Comparison of ENCODE assay signal across 22 cellular contexts in the genomic region with DNA sequence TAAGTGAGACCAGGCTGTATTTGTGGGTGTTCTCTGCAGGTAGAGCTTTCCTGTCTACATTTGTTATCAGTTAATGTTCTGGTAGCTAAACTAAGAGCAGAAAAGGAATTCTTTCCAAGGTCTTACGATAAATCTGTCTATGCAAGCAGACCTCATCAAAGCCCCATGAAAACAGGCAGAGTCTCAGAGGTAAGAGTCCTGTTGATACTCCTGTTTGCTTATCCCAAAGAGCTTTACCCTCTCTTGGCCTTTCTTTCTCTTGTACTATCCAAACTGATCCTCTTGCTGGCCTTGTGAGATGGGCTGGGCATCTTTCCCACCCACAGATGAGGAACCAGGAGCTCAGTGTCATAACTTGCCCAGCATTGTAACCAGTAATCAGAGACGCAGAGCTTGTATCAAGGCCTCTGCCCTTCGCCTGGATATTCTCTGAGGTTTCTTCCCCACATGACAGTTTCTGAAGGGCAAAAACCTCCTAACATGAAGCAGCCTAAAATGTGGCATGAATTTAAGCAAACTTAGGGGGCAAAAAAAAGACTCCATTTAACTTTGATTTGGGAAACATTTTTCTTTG. TPM values are rescaled to one million over a fixed set of nuclear protein-coding genes. Genes with fewer than 3 reads are reported as not detected.
DNase-seq lines count a peak whose midpoint lies in the region; ATAC-seq, FAIRE-seq and TF ChIP-seq lines count a peak whose summit lies in the region.
"Had no signal": no experiment of that assay in that cellular context is flagged by ENCODE, and none has a peak within 500 bp of the region (broad histone marks: within the 10 kb centered on the region; RNA-seq: fewer than 3 reads in every experiment).

No MANE protein-coding gene starts in this region.

- H2BK15ac ChIP-seq in mesendoderm (replicated peaks; ENCODE audit: low read depth), result no peak overlapping the region

- TF ChIP-seq RAD21 in GM12878 (IDR thresholded peaks at IDR 0.05; ENCODE audit: insufficient read depth, low read depth, low read length), result no peak

- no peaks in the 10 kb centered on the region; the same call in 2 of the 3 replicates for H3K9me3 ChIP-seq in GM12878 (replicated peaks; ENCODE audit: control insufficient read depth, insufficient read depth, low read length)
- H3K9me3 ChIP-seq in upper lobe of right lung, result no peaks in the 10 kb centered on the region

- no peak overlapping the region for H2AK5ac ChIP-seq in mesendoderm (ENCODE audit: low read length)

- no peak overlapping the region for H4K5ac ChIP-seq in mesendoderm (ENCODE audit: low read length)

- no TSS peak for BruUV-seq in GM12878 (replicated peaks; lab: Mats Ljungman, UMichigan)

- no peak overlapping the region for H3K18ac ChIP-seq in mesendoderm (ENCODE audit: low read length)

- H3K27ac ChIP-seq in GM12878 (ENCODE audit: control insufficient read depth, insufficient read depth), result peak overlapping the region; percentile 58
- no peak overlapping the region for H3K27ac ChIP-seq in mesendoderm (ENCODE audit: low read depth, low read length)
- no peak overlapping the region for H3K27ac ChIP-seq in upper lobe of right lung

- H3K9ac ChIP-seq in GM12878 (ENCODE audit: control insufficient read depth, insufficient read depth, low read length), result no peak overlapping the region
- no peak overlapping the region for H3K9ac ChIP-seq in mesendoderm (ENCODE audit: low read length)

- H3K4ac ChIP-seq in mesendoderm (ENCODE audit: low read depth, low read length), result peak overlapping the region; percentile 43

- no peak for FAIRE-seq in GM12878 (lab: Jason Lieb, UNC)
- FAIRE-seq: RCC 7860 had no signal

- peak overlapping the region; percentile 27 for H3K27ac Mint-ChIP-seq in activated T-cell treated with anti-CD3 and anti-CD28 coated beads, Interleukin-2, amount 50 U/mL, for 24 hours
- no peak overlapping the region for H3K27ac Mint-ChIP-seq in activated T-cell treated with anti-CD3 and anti-CD28 coated beads, Interleukin-2, amount 50 U/mL, for 72 hours
- H3K27ac Mint-ChIP-seq: memory B cell had no signal

- POLR2A ChIA-PET in GM12878 (lab: Charles Lee), result interaction anchor here (0.7 to 1.6 kb wide), 3 partner anchors 14 to 27 kb away, joined by 3 to 5 read pairs (median 4); no protein-coding TSS in a partner anchor

- H3K4me1 Mint-ChIP-seq in activated T-cell treated with anti-CD3 and anti-CD28 coated beads, Interleukin-2, amount 50 U/mL, for 24 hours (ENCODE audit: low read depth), result peaks cover 56% of the 10 kb centered on the region
- peaks cover 59% of the 10 kb centered on the region for H3K4me1 Mint-ChIP-seq in activated T-cell treated with anti-CD3 and anti-CD28 coated beads, Interleukin-2, amount 50 U/mL, for 72 hours (ENCODE audit: low read depth)

- no peak overlapping the region for H4K8ac ChIP-seq in mesendoderm (ENCODE audit: low read depth, low read length)

- H3K79me1 ChIP-seq in mesendoderm (ENCODE audit: low read length), result no peaks in the 10 kb centered on the region

- H3K23ac ChIP-seq in mesendoderm (ENCODE audit: low read length), result no peak overlapping the region

- H3K4me2 ChIP-seq in GM12878 (ENCODE audit: control insufficient read depth, insufficient read depth) (peak overlapping the region; percentile 64; the same call in 1 of the 2 replicates), mesendoderm (ENCODE audit: low read length) (no peak overlapping the region)

- no peak overlapping the region for H3K4me3 Mint-ChIP-seq in activated T-cell treated with anti-CD3 and anti-CD28 coated beads, Interleukin-2, amount 50 U/mL, for 24 hours
- H3K4me3 Mint-ChIP-seq in activated T-cell treated with anti-CD3 and anti-CD28 coated beads, Interleukin-2, amount 50 U/mL, for 72 hours, result no peak overlapping the region
- H3K4me3 Mint-ChIP-seq: memory B cell had no signal

- no peaks in the 10 kb centered on the region for H3K27me3 ChIP-seq in GM12878 (replicated peaks in 1 of 2; ENCODE audit: control insufficient read depth in 2 of 2, insufficient read depth in 2 of 2, low read length in 1 of 2)
- no peaks in the 10 kb centered on the region for H3K27me3 ChIP-seq in mesendoderm (ENCODE audit: insufficient read depth, low read length, poor library complexity)
- no peaks in the 10 kb centered on the region for H3K27me3 ChIP-seq in upper lobe of right lung

- no peak overlapping the region for H2AFZ ChIP-seq in GM12878 (ENCODE audit: control insufficient read depth, low read depth, low read length)

- ATAC-seq in activated T-cell treated with anti-CD3 and anti-CD28 coated beads, Interleukin-2, amount 50 U/mL, for 72 hours (replicated peaks in 1 of 2), result no peak
- ATAC-seq in GM12878, result no peak
- ATAC-seq in upper lobe of right lung, result peak; percentile 72
- ATAC-seq in GM21576 (IDR thresholded peaks at IDR 0.05; ENCODE audit: unreplicated experiment), result no peak
- no peak for ATAC-seq in SK-N-SH treated with all-trans-retinoic acid at 6 μM for 48 hours

- in situ Hi-C loops in GM12878 (cut with MboI), result no loop called here

- 92% methylated on average over 3 of the region's 3 CpGs for WGBS in GM12878 (ENCODE audit: insufficient coverage, insufficient replicate concordance, low lambda C conversion rate, missing lambda C conversion rate)
- WGBS in mesendoderm (ENCODE audit: extremely low coverage, insufficient coverage, low lambda C conversion rate), result no CpG with 5 or more reads among the region's 3 CpGs

- no peak for TF ChIP-seq CTCF in GM12878 (IDR thresholded peaks at IDR 0.05 in 2 of 3, conservative IDR thresholded peaks at IDR 0.05 in 1 of 3; ENCODE audit: control insufficient read depth in 2 of 3, extremely low read depth in 1 of 3, insufficient read depth in 1 of 3, low read depth in 3 of 3, low read length in 3 of 3)
- no peak for TF ChIP-seq CTCF in upper lobe of right lung (IDR thresholded peaks at IDR 0.05)

- H3K4me3 ChIP-seq in GM12878 (no peak overlapping the region), mesendoderm (ENCODE audit: low read length) (no peak overlapping the region), upper lobe of right lung (no peak overlapping the region)
- H3K4me3 ChIP-seq: skin epidermis had no signal

- TF ChIP-seq POLR2A in GM12878 (IDR thresholded peaks at IDR 0.05; ENCODE audit: low read depth, low read length), result no peak

- H3K79me2 ChIP-seq in GM12878 (ENCODE audit: control insufficient read depth, insufficient read depth, low read length), result no peaks in the 10 kb centered on the region
- H3K79me2 ChIP-seq in mesendoderm (ENCODE audit: control insufficient read depth, insufficient read depth, low read length), result no peaks in the 10 kb centered on the region

- no peaks in the 10 kb centered on the region; a peak in 1 of 4 replicates for H3K36me3 ChIP-seq in GM12878 (ENCODE audit: control insufficient read depth in 2 of 2, insufficient read depth in 2 of 2, low read length in 1 of 2)
- no peaks in the 10 kb centered on the region for H3K36me3 ChIP-seq in mesendoderm (ENCODE audit: control insufficient read depth, insufficient read depth, low read length)
- no peaks in the 10 kb centered on the region for H3K36me3 ChIP-seq in upper lobe of right lung

- H3K56ac ChIP-seq in mesendoderm (ENCODE audit: low read length), result no peak overlapping the region

- no peaks in the 10 kb centered on the region for H3K27me3 Mint-ChIP-seq in activated T-cell treated with anti-CD3 and anti-CD28 coated beads, Interleukin-2, amount 50 U/mL, for 24 hours
- no peaks in the 10 kb centered on the region for H3K27me3 Mint-ChIP-seq in activated T-cell treated with anti-CD3 and anti-CD28 coated beads, Interleukin-2, amount 50 U/mL, for 72 hours (ENCODE audit: low read depth)
- H3K27me3 Mint-ChIP-seq: memory B cell had no signal

- H2BK5ac ChIP-seq in mesendoderm (ENCODE audit: low read length), result no peak overlapping the region

- H3K9me3 Mint-ChIP-seq in activated T-cell treated with anti-CD3 and anti-CD28 coated beads, Interleukin-2, amount 50 U/mL, for 24 hours, result peaks cover 2% of the 10 kb centered on the region
- H3K9me3 Mint-ChIP-seq in activated T-cell treated with anti-CD3 and anti-CD28 coated beads, Interleukin-2, amount 50 U/mL, for 72 hours, result peaks cover 0 to 2% of the 10 kb centered on the region in 2 donors
- H3K9me3 Mint-ChIP-seq: memory B cell; stimulated activated effector memory CD8-positive, alpha-beta T cell treated with anti-CD3 and anti-CD28 coated beads, Interleukin-12 subunit alpha, Interleukin-12 subunit beta, amount 100 ng/mL, for 72 hours had no signal

- H3K36me3 Mint-ChIP-seq in activated T-cell treated with anti-CD3 and anti-CD28 coated beads, Interleukin-2, amount 50 U/mL, for 24 hours (ENCODE audit: low read depth), result no peaks in the 10 kb centered on the region
- H3K36me3 Mint-ChIP-seq in activated T-cell treated with anti-CD3 and anti-CD28 coated beads, Interleukin-2, amount 50 U/mL, for 72 hours (ENCODE audit: insufficient read depth in 2 of 2), result peaks cover 3 to 11% of the 10 kb centered on the region in 2 donors
- H3K36me3 Mint-ChIP-seq: stimulated activated effector memory CD8-positive, alpha-beta T cell treated with anti-CD3 and anti-CD28 coated beads, Interleukin-12 subunit alpha, Interleukin-12 subunit beta, amount 100 ng/mL, for 72 hours had no signal

- intact Hi-C loops in GM12878 (cut with micrococcal nuclease; ENCODE audit: unreplicated experiment) (no loop called here), upper lobe of right lung (cut with DNase I) (no loop called here)

- SMC1A ChIA-PET in GM12878 (lab: Charles Lee; ENCODE audit: uncharacterized antibody, unreplicated experiment), result interaction anchor here (0.7 to 12.2 kb wide), 6 partner anchors 16 to 399 kb away, joined by 3 to 160 read pairs (median 4); no protein-coding TSS in a partner anchor

- DNase-seq in activated T-cell treated with anti-CD3 and anti-CD28 coated beads, Interleukin-2, amount 50 U/mL, for 24 hours, result no peak
- no peak for DNase-seq in activated T-cell treated with anti-CD3 and anti-CD28 coated beads, Interleukin-2, amount 50 U/mL, for 72 hours
- DNase-seq in GM12878 (ENCODE audit: low read depth, low spot score) (no peak), mesendoderm (no peak), upper lobe of right lung (no peak), SIG-M5 treated with dmso at 0.1 percent for 504 hours (lab: John Stamatoyannopoulos, UW; ENCODE audit: unreplicated experiment) (no peak)
- DNase-seq: ACHN; activated CD4-positive, alpha-beta T cell treated with anti-CD3 and anti-CD28 coated beads, Interleukin-2, amount 50 U/mL, for 1 hour; activated T-cell treated with anti-CD3 and anti-CD28 coated beads, Interleukin-2, amount 50 U/mL, for 1 hour; central memory CD4-positive, alpha-beta T cell; COR-L47; HCEC 1CT; MM.1S; NCI-H526 treated with DMSO at 0.1 percent for 48 hours had no signal

- RAD21 ChIA-PET in GM12878 (lab: Charles Lee; ENCODE audit: unreplicated experiment), result interaction anchor here (0.8 to 1.3 kb wide), 5 partner anchors 13 to 40 kb away, joined by 3 read pairs; no protein-coding TSS in a partner anchor

- CTCF ChIA-PET in GM12878 (lab: Yijun Ruan, JAX), result interaction anchor here (0.6 to 2.3 kb wide), 6 partner anchors 10 to 494 kb away, joined by 3 to 9 read pairs (median 4); no protein-coding TSS in a partner anchor

- H3K4me1 ChIP-seq in GM12878 (ENCODE audit: control insufficient read depth, insufficient read depth, low read length), result peaks cover 66% of the 10 kb centered on the region
- H3K4me1 ChIP-seq in mesendoderm (ENCODE audit: control insufficient read depth, low read depth, low read length), result peaks cover 8% of the 10 kb centered on the region
- no peaks in the 10 kb centered on the region for H3K4me1 ChIP-seq in upper lobe of right lung

- H4K20me1 ChIP-seq in GM12878 (ENCODE audit: control insufficient read depth, insufficient read depth), result no peaks in the 10 kb centered on the region

- no peak overlapping the region for H2BK120ac ChIP-seq in mesendoderm (ENCODE audit: low read depth, low read length)

- no peak for TF ChIP-seq EP300 in GM12878 (IDR thresholded peaks at IDR 0.05; ENCODE audit: borderline replicate concordance in 1 of 2, control insufficient read depth in 1 of 2, low read depth in 2 of 2, low read length in 2 of 2)

RNA-seq across cellular contexts. Expression of gene PRKACG, which starts 33.5 kb away (rescaled TPM):
- total RNA-seq in activated T-cell treated with anti-CD3 and anti-CD28 coated beads, Interleukin-2, amount 50 U/mL, for 72 hours, result not detected
- total RNA-seq in GM12878 (2013; cell fraction: nucleolus; rRNA removed), result not detected in 2 replicates
- not detected in 2 replicates for total RNA-seq in GM12878 (2014; rRNA removed)
- total RNA-seq in GM12878 (2014; rRNA removed; fragmentation: Illumina TruSeq; extraction: Trizol), result not detected in 2 replicates
- not detected in 2 replicates for total RNA-seq in GM12878 (2021)
- polyA plus RNA-seq in GM12878 (2011; ENCODE audit: low read depth), result not detected
- not detected in 2 replicates for polyA plus RNA-seq in GM12878 (2011; rRNA removed)
- polyA plus RNA-seq in GM12878 (2011; cell fraction: cytosol; rRNA removed), result not detected in 2 replicates
- not detected in 2 replicates for polyA plus RNA-seq in GM12878 (2011; cell fraction: nucleus; rRNA removed)
- not detected in 2 replicates for polyA plus RNA-seq in GM12878 (2012)
- not detected in 2 replicates for polyA plus RNA-seq in GM12878 (2014; fragmentation: Illumina TruSeq; extraction: Trizol)
- not detected for polyA plus RNA-seq in GM12878 (2014; fragmentation: Nextera tagmentation; extraction: Ambion mirVana)
- not detected in 2 replicates for polyA plus RNA-seq in GM12878 (2014; rRNA removed)
- not detected for polyA plus RNA-seq in GM12878 (2016; fragmentation: Nextera tagmentation; extraction: Ambion mirVana)
- not detected in 2 replicates for polyA minus RNA-seq in GM12878 (2011; rRNA and poly(A)+ RNA removed)
- polyA minus RNA-seq in GM12878 (2011; cell fraction: cytosol; rRNA and poly(A)+ RNA removed), result not detected in 2 replicates
- not detected in 2 replicates for polyA minus RNA-seq in GM12878 (2011; cell fraction: nucleus; rRNA and poly(A)+ RNA removed)
- not detected for polyA plus RNA-seq in mesendoderm (2013, experiment 1 of 2)
- not detected for polyA plus RNA-seq in mesendoderm (2013, experiment 2 of 2)
- total RNA-seq in upper lobe of right lung, result not detected
- total RNA-seq: fibroblast of villous mesenchyme, ureter had no signal

RNA-seq across cellular contexts. Expression of gene FXN, which starts 55.1 kb away (rescaled TPM):
- 10 to 100 TPM; 14.6 to 18.6 TPM for total RNA-seq in activated T-cell treated with anti-CD3 and anti-CD28 coated beads, Interleukin-2, amount 50 U/mL, for 72 hours
- 14.3 and 16.1 TPM in 2 replicates for total RNA-seq in GM12878 (2013; cell fraction: nucleolus; rRNA removed)
- total RNA-seq in GM12878 (2014; rRNA removed) (7.3 and 8.9 TPM in 2 replicates), GM12878 (2014; rRNA removed; fragmentation: Illumina TruSeq; extraction: Trizol) (15.7 and 16.9 TPM in 2 replicates), GM12878 (2021) (20.6 and 23.8 TPM in 2 replicates), upper lobe of right lung (12.4 TPM)
- polyA plus RNA-seq in GM12878 (2011; ENCODE audit: low read depth), result 21.3 TPM
- polyA plus RNA-seq in GM12878 (2011; rRNA removed) (26.4 and 28.8 TPM in 2 replicates), GM12878 (2014; fragmentation: Illumina TruSeq; extraction: Trizol) (32.6 and 39.8 TPM in 2 replicates), GM12878 (2014; fragmentation: Nextera tagmentation; extraction: Ambion mirVana) (10 to 100 TPM; 21.0 to 22.3 TPM), GM12878 (2014; rRNA removed) (21.4 and 22.5 TPM in 2 replicates), GM12878 (2016; fragmentation: Nextera tagmentation; extraction: Ambion mirVana) (10 to 100 TPM; 72.0 to 78.0 TPM)
- 26.9 and 36.4 TPM in 2 replicates for polyA plus RNA-seq in GM12878 (2011; cell fraction: cytosol; rRNA removed)
- 11.1 and 13.8 TPM in 2 replicates for polyA plus RNA-seq in GM12878 (2011; cell fraction: nucleus; rRNA removed)
- 14.4 and 15.5 TPM in 2 replicates for polyA plus RNA-seq in GM12878 (2012)
- 13.9 and 15.4 TPM in 2 replicates for polyA minus RNA-seq in GM12878 (2011; rRNA and poly(A)+ RNA removed)
- 2.9 and 10.1 TPM in 2 replicates for polyA minus RNA-seq in GM12878 (2011; cell fraction: cytosol; rRNA and poly(A)+ RNA removed)
- polyA minus RNA-seq in GM12878 (2011; cell fraction: nucleus; rRNA and poly(A)+ RNA removed), result 1.8 and 4.9 TPM in 2 replicates
- 53.1 TPM for polyA plus RNA-seq in mesendoderm (2013, experiment 1 of 2)
- polyA plus RNA-seq in mesendoderm (2013, experiment 2 of 2), result 51.0 TPM
